In genomic region chr1:239212841-239213240, GRCh38 we compare ENCODE assay signal across 1 cellular context.
TF ChIP-seq lines count a peak whose summit lies in the region.

No MANE protein-coding gene starts in this region.

TF ChIP-seq in HEK293, 187 proteins besides CTCF, POLR2A, EP300 and RAD21 (continued from another document):
- TF ChIP-seq, protein P1, sequence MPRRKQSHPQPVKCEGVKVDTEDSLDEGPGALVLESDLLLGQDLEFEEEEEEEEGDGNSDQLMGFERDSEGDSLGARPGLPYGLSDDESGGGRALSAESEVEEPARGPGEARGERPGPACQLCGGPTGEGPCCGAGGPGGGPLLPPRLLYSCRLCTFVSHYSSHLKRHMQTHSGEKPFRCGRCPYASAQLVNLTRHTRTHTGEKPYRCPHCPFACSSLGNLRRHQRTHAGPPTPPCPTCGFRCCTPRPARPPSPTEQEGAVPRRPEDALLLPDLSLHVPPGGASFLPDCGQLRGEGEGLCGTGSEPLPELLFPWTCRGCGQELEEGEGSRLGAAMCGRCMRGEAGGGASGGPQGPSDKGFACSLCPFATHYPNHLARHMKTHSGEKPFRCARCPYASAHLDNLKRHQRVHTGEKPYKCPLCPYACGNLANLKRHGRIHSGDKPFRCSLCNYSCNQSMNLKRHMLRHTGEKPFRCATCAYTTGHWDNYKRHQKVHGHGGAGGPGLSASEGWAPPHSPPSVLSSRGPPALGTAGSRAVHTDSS (tag by site-specific recombination; IDR thresholded peaks at IDR 0.05): no peak
- no peak for TF ChIP-seq ZNF114 (tag by site-specific recombination; IDR thresholded peaks at IDR 0.05)
- no peak for TF ChIP-seq ZNF473 (tag by site-specific recombination; IDR thresholded peaks at IDR 0.05)
- peak; percentile 52 for TF ChIP-seq TRIM28 (IDR thresholded peaks at IDR 0.05; ENCODE audit: borderline replicate concordance, low read length)
- peak; percentile 55; the same call in 1 of the 2 replicates for TF ChIP-seq TCF7L2 (IDR thresholded peaks at IDR 0.05; ENCODE audit: borderline replicate concordance, low read depth, low read length)
- TF ChIP-seq HOXD13 (CRISPR knock-in tag; IDR thresholded peaks at IDR 0.05; ENCODE audit: borderline replicate concordance): no peak
